Comparison of ENCODE assay signal across 20 cellular contexts in the genomic region with DNA sequence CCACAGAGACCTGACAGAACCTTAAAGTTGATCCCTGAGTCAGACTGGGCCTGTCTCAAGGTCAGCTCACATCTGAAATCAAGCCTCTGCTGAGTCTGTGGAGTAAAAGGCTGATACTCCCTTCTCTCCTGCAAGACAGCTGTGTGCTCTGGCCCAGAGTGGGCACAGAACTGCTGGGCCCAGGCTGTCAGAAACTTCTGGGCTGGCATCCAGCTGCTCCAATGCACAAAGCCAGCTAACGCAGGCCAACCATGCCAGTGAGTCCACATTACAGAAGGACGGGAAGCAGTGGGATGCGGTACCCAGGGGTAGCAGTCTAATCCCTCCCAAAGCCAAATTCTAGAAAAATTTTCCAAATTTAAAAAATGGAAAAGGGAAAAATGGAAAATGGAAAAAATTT. TPM values are rescaled to one million over a fixed set of nuclear protein-coding genes. Genes with fewer than 3 reads are reported as not detected.
A peak's percentile ranks its signal among the peaks of the same experiment; 100 is the strongest.
DNase-seq lines count a peak whose midpoint lies in the region; ATAC-seq, FAIRE-seq and TF ChIP-seq lines count a peak whose summit lies in the region.
"Had no signal": no experiment of that assay in that cellular context is flagged by ENCODE, and none has a peak within 500 bp of the region (broad histone marks: within the 10 kb centered on the region; RNA-seq: fewer than 3 reads in every experiment).

No MANE protein-coding gene starts in this region.

- H3K27ac ChIP-seq in esophagus muscularis mucosa (replicated peaks in 1 of 4) (no peak overlapping the region), small intestine (ENCODE audit: low read depth in 1 of 2, low read length in 1 of 2) (peak overlapping the region; percentile 15 to 34)
- H3K27ac ChIP-seq: 22Rv1, BLaER1 had no signal

- H3K27me3 ChIP-seq in esophagus muscularis mucosa (peaks cover 0 to 51% (median 22%) of the 10 kb centered on the region in 4 donors), small intestine (ENCODE audit: control insufficient read depth in 2 of 2, insufficient read depth in 2 of 2, low read length in 2 of 2) (peaks cover 0 to 10% of the 10 kb centered on the region in 2 donors)

- FAIRE-seq in small intestine (lab: Jason Lieb, UNC) = no peak
- FAIRE-seq: GM12892, H1 had no signal

- TF ChIP-seq POLR2A in esophagus muscularis mucosa (IDR thresholded peaks at IDR 0.05; ENCODE audit: low read depth) = no peak

- H3K27ac Mint-ChIP-seq in immature natural killer cell = no peak overlapping the region
- H3K27ac Mint-ChIP-seq: CD8-positive, alpha-beta memory T cell had no signal

- no peaks in the 10 kb centered on the region for H3K9me3 Mint-ChIP-seq in immature natural killer cell
- H3K9me3 Mint-ChIP-seq: CD8-positive, alpha-beta memory T cell had no signal

- H3K4me1 ChIP-seq in esophagus muscularis mucosa (peaks cover 3 to 12% (median 12%) of the 10 kb centered on the region in 4 donors), small intestine (ENCODE audit: control insufficient read depth in 2 of 2, insufficient read depth in 1 of 2, low read depth in 1 of 2, low read length in 1 of 2) (peaks cover 1 to 2% of the 10 kb centered on the region in 2 donors)
- H3K4me1 ChIP-seq: HAP-1 had no signal

- no peak for TF ChIP-seq CTCF in esophagus muscularis mucosa (IDR thresholded peaks at IDR 0.05)

- ATAC-seq in HG03095 (IDR thresholded peaks at IDR 0.05; ENCODE audit: unreplicated experiment) = no peak
- no peak for ATAC-seq in HG02623 (IDR thresholded peaks at IDR 0.05; ENCODE audit: unreplicated experiment)

- DNase-seq in Ammon's horn (ENCODE audit: low spot score) (peak; percentile 52), esophagus muscularis mucosa (ENCODE audit: extremely low spot score) (peak; percentile 50), medulla oblongata (ENCODE audit: extremely low spot score) (peak; percentile 59), small intestine (peak; percentile 75), NCI-H345 (lab: John Stamatoyannopoulos, UW) (no peak), immature natural killer cell (no peak)
- DNase-seq: CD8-positive, alpha-beta memory T cell; DMS 273 treated with DMSO at 0.1 percent for 48 hours; DMS79; IMR-90 had no signal

- peaks cover 6 to 23% (median 14%) of the 10 kb centered on the region in 3 donors for H3K27me3 Mint-ChIP-seq in immature natural killer cell (ENCODE audit: low read depth in 3 of 3)

- no peaks in the 10 kb centered on the region for H3K4me1 Mint-ChIP-seq in immature natural killer cell

- H3K36me3 Mint-ChIP-seq in immature natural killer cell = no peaks in the 10 kb centered on the region
- H3K36me3 Mint-ChIP-seq: CD8-positive, alpha-beta memory T cell had no signal

- H3K9me3 ChIP-seq in esophagus muscularis mucosa (no peaks in the 10 kb centered on the region), small intestine (ENCODE audit: control insufficient read depth, low read depth) (no peaks in the 10 kb centered on the region)
- H3K9me3 ChIP-seq: BLaER1, HAP-1 had no signal

- 85% methylated on average over 3 of the region's 3 CpGs for WGBS in esophagus muscularis mucosa
- WGBS in small intestine, 3 donors = 35 to 69% (median 59%) methylated on average over 3 of the region's 3 CpGs

- no peaks in the 10 kb centered on the region for H3K36me3 ChIP-seq in esophagus muscularis mucosa
- H3K36me3 ChIP-seq in small intestine (ENCODE audit: control insufficient read depth in 2 of 2, insufficient read depth in 2 of 2, low read length in 2 of 2) = no peaks in the 10 kb centered on the region
- H3K36me3 ChIP-seq: BLaER1, HAP-1 had no signal

- no peak for TF ChIP-seq EP300 in esophagus muscularis mucosa (IDR thresholded peaks at IDR 0.05)

- H3K4me3 Mint-ChIP-seq in immature natural killer cell = no peak overlapping the region
- H3K4me3 Mint-ChIP-seq: CD8-positive, alpha-beta memory T cell had no signal

- H3K4me3 ChIP-seq in esophagus muscularis mucosa (no peak overlapping the region), small intestine (ENCODE audit: low read depth in 1 of 2, low read length in 2 of 2) (no peak overlapping the region)
- H3K4me3 ChIP-seq: BLaER1, HAP-1 had no signal

- intact Hi-C loops in esophagus muscularis mucosa (cut with DNase I) = no loop called here

RNA-seq across cellular contexts. Expression of a gene that starts 11.5 kb away (rescaled TPM):
- 1 to 10 TPM in 1 of 4 donors, not detected in 3; 1.3 TPM for total RNA-seq in esophagus muscularis mucosa
- 10 to 100 TPM in 2 of 3 donors, 1 to 10 TPM in 1; 5.2 to 41.6 (median 37.8) TPM for polyA plus RNA-seq in small intestine
- polyA plus RNA-seq in immature natural killer cell = not detected
- total RNA-seq: A673; CD8-positive, alpha-beta memory T cell; G401; H1; IMR-90 had no signal
- polyA plus RNA-seq: CD8-positive, alpha-beta memory T cell; H1; IMR-90 had no signal

RNA-seq across cellular contexts. Expression of a gene that starts 11.5 kb away (rescaled TPM):
- not detected for total RNA-seq in esophagus muscularis mucosa
- 10 to 100 TPM in 2 of 3 donors, 1 to 10 TPM in 1; 1.6 to 19.5 (median 14.3) TPM for polyA plus RNA-seq in small intestine
- not detected for polyA plus RNA-seq in immature natural killer cell
- total RNA-seq: A673; CD8-positive, alpha-beta memory T cell; G401; H1; HT-29; IMR-90 had no signal
- polyA plus RNA-seq: CD8-positive, alpha-beta memory T cell; H1; IMR-90 had no signal

RNA-seq across cellular contexts. Expression of a gene that starts 36.6 kb away (rescaled TPM):
- under 1 TPM in 3 of 4 donors, not detected in 1; 0.17 to 0.50 (median 0.42) TPM for total RNA-seq in esophagus muscularis mucosa
- 1 to 10 TPM; 1.4 to 5.4 (median 5.4) TPM for polyA plus RNA-seq in small intestine
- polyA plus RNA-seq in immature natural killer cell = not detected
- total RNA-seq: A673; CD8-positive, alpha-beta memory T cell; G401; H1; IMR-90 had no signal
- polyA plus RNA-seq: CD8-positive, alpha-beta memory T cell; IMR-90 had no signal

RNA-seq across cellular contexts. Expression of a gene that starts 39.0 kb away (rescaled TPM):
- under 1 TPM in 1 of 4 donors, not detected in 3; 0.42 TPM for total RNA-seq in esophagus muscularis mucosa
- 100 to 1,000 TPM in 1 of 3 donors, 10 to 100 TPM in 2; 26.1 to 122 (median 83.6) TPM for polyA plus RNA-seq in small intestine
- polyA plus RNA-seq in immature natural killer cell = not detected
- total RNA-seq: A673; CD8-positive, alpha-beta memory T cell; G401; IMR-90 had no signal
- polyA plus RNA-seq: CD8-positive, alpha-beta memory T cell; IMR-90 had no signal

RNA-seq across cellular contexts. Expression of a gene that starts 48.8 kb away (rescaled TPM):
- under 1 TPM in 1 of 4 donors, not detected in 3; 0.11 TPM for total RNA-seq in esophagus muscularis mucosa
- polyA plus RNA-seq in small intestine (under 1 TPM; 0.18 to 0.27 (median 0.22) TPM), immature natural killer cell (not detected)
- total RNA-seq: A673; CD8-positive, alpha-beta memory T cell; G401; IMR-90 had no signal
- polyA plus RNA-seq: IMR-90 had no signal

Comparison
In these comparisons a context has a peak if more than half of its experiments do, and no peak if none do; other contexts are left out.
1. DNase-seq: peak in Ammon's horn (single experiment), esophagus muscularis mucosa (single experiment), medulla oblongata (single experiment) and small intestine (single experiment); none in NCI-H345 (single experiment) and immature natural killer cell (0 of 3).
2. H3K27ac ChIP-seq: peak in small intestine (2 of 2); none in esophagus muscularis mucosa (0 of 4).
3. RNA of a gene that starts 11.5 kb away (polyA plus RNA-seq): 5.2 to 41.6 TPM in small intestine; not detected in immature natural killer cell; every median in the first group is over 4 times any median in the second.